Comparison of ENCODE assay signal across 18 cellular contexts in the genomic region with DNA sequence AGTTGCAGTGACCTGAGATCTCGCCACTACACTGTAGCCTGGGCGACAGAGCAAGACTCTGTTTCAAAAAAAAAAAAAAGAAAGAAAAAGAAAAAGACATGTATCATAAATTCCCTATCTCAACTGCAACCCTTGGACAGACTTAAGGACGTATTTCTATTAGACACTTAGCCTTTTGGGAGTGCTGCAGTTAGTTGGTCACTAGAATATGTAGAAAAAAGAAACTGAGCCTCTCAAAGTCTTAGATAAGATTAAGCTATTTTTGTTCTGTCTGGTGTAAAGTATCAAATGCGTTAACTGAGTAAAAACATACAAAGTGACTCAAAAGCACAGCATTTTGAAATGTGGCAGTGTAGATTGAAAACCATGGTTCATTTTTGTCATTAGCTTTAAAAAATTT. TPM values are rescaled to one million over a fixed set of nuclear protein-coding genes. Genes with fewer than 3 reads are reported as not detected.
DNase-seq lines count a peak whose midpoint lies in the region; ATAC-seq and TF ChIP-seq lines count a peak whose summit lies in the region.
"Had no signal": no experiment of that assay in that cellular context is flagged by ENCODE, and none has a peak within 500 bp of the region (broad histone marks: within the 10 kb centered on the region; RNA-seq: fewer than 3 reads in every experiment).

No MANE protein-coding gene starts in this region.

- H2AFZ ChIP-seq in fibroblast of lung (ENCODE audit: low read length) (no peak overlapping the region), mesenchymal stem cell (ENCODE audit: low read depth, low read length) (no peak overlapping the region)

- no peak overlapping the region for H3K18ac ChIP-seq in mesenchymal stem cell (ENCODE audit: low read depth in 1 of 2, low read length in 2 of 2)

- H3K79me1 ChIP-seq in mesenchymal stem cell (replicated peaks; ENCODE audit: low read length, poor library complexity, severe bottlenecking), result peaks cover 1% of the 10 kb centered on the region

- ATAC-seq in foreskin keratinocyte (no peak), HG02763 (IDR thresholded peaks at IDR 0.05; ENCODE audit: unreplicated experiment) (no peak), GM19395 (IDR thresholded peaks at IDR 0.05; ENCODE audit: unreplicated experiment) (no peak)
- ATAC-seq: activated T-helper 17 cell treated with anti-CD3 and anti-CD28 coated beads, Interleukin-2, amount 50 U/mL, for 72 hours; Panc1 had no signal

- no peak overlapping the region for H3K14ac ChIP-seq in mesenchymal stem cell (ENCODE audit: low read length in 2 of 2)

- DNase-seq in adrenal gland (no peak), fibroblast of lung (ENCODE audit: low read depth in 2 of 2) (peak in 1 of 2 donors; percentile 21), mesenchymal stem cell (peak; percentile 42), tibial nerve (ENCODE audit: low spot score in 2 of 2) (no peak), GM19240 (ENCODE audit: insufficient read length, low spot score) (no peak), foreskin keratinocyte (no peak)
- DNase-seq: activated CD4-positive, alpha-beta T cell treated with anti-CD3 and anti-CD28 coated beads, Interleukin-2, amount 10 ng/mL, durations not matched to agents 7 days and 5 days; CD4-positive, alpha-beta T cell; DMS 273 treated with DMSO at 0.1 percent for 48 hours; NCI-H187; NCI-H2227 treated with DMSO at 0.1 percent for 48 hours; T-helper 2 cell had no signal

- intact Hi-C loops in adrenal gland (cut with DNase I), result no loop called here

- H2BK15ac ChIP-seq in mesenchymal stem cell (ENCODE audit: low read depth, poor library complexity, severe bottlenecking), result no peak overlapping the region

- H3K4ac ChIP-seq in mesenchymal stem cell (ENCODE audit: low read depth in 1 of 2, low read length in 2 of 2), result no peak overlapping the region

- H3K9ac ChIP-seq in fibroblast of lung (ENCODE audit: insufficient read depth, low read length), result no peak overlapping the region
- H3K9ac ChIP-seq in mesenchymal stem cell (ENCODE audit: low read length), result peak overlapping the region; percentile 75

- no peak overlapping the region for H2BK12ac ChIP-seq in mesenchymal stem cell (ENCODE audit: low read length in 2 of 2)

- peaks cover 49% of the 10 kb centered on the region for H3K79me2 ChIP-seq in fibroblast of lung (ENCODE audit: control insufficient read depth, insufficient read depth, low read length)

- no peak overlapping the region for H3K4me3 ChIP-seq in adrenal gland
- no peak overlapping the region for H3K4me3 ChIP-seq in fibroblast of lung (replicated peaks in 1 of 4; ENCODE audit: control extremely low read depth in 1 of 4, insufficient read depth in 1 of 4, low read depth in 3 of 4, low read length in 4 of 4)
- H3K4me3 ChIP-seq in mesenchymal stem cell (ENCODE audit: insufficient read depth in 1 of 2, low read depth in 1 of 2, low read length in 2 of 2), result peak overlapping the region in 1 of 2 experiments; percentile 17
- H3K4me3 ChIP-seq in tibial nerve, result no peak overlapping the region
- H3K4me3 ChIP-seq: SJSA1, suprapubic skin had no signal

- H3K9me3 ChIP-seq in adrenal gland (replicated peaks in 1 of 3) (no peaks in the 10 kb centered on the region), fibroblast of lung (ENCODE audit: control insufficient read depth, insufficient read depth, low read depth, low read length) (no peaks in the 10 kb centered on the region), mesenchymal stem cell (ENCODE audit: control insufficient read depth, low read length) (no peaks in the 10 kb centered on the region), tibial nerve (no peaks in the 10 kb centered on the region)
- H3K9me3 ChIP-seq: SJSA1, suprapubic skin had no signal

- H3K36me3 ChIP-seq in adrenal gland (replicated peaks in 1 of 2), result no peaks in the 10 kb centered on the region
- no peaks in the 10 kb centered on the region for H3K36me3 ChIP-seq in fibroblast of lung (ENCODE audit: control insufficient read depth, insufficient read depth, low read length)
- no peaks in the 10 kb centered on the region for H3K36me3 ChIP-seq in mesenchymal stem cell (ENCODE audit: control insufficient read depth in 1 of 2, insufficient read depth in 2 of 2, low read depth in 1 of 2, low read length in 2 of 2)
- H3K36me3 ChIP-seq in tibial nerve, result peaks cover 0 to 9% (median 0%) of the 10 kb centered on the region in 3 donors
- H3K36me3 ChIP-seq: suprapubic skin had no signal

- H3K4me2 ChIP-seq in fibroblast of lung (ENCODE audit: extremely low read depth, insufficient read depth, low read length) (peak overlapping the region; percentile 46), mesenchymal stem cell (ENCODE audit: low read length, poor library complexity, severe bottlenecking) (no peak overlapping the region)

- no peak overlapping the region for H4K8ac ChIP-seq in mesenchymal stem cell (ENCODE audit: low read length)

- no peak overlapping the region for H2BK120ac ChIP-seq in mesenchymal stem cell (ENCODE audit: low read depth, low read length)

- no peaks in the 10 kb centered on the region for H3K27me3 ChIP-seq in adrenal gland
- H3K27me3 ChIP-seq in fibroblast of lung (ENCODE audit: control insufficient read depth, insufficient read depth, low read length), result no peaks in the 10 kb centered on the region
- H3K27me3 ChIP-seq in mesenchymal stem cell (ENCODE audit: control insufficient read depth in 1 of 2, insufficient read depth in 1 of 2, low read length in 2 of 2), result no peaks in the 10 kb centered on the region
- H3K27me3 ChIP-seq in tibial nerve, result no peaks in the 10 kb centered on the region
- H3K27me3 ChIP-seq in foreskin keratinocyte, result no peaks in the 10 kb centered on the region
- H3K27me3 ChIP-seq: SJSA1, suprapubic skin had no signal

- TF ChIP-seq CTCF in adrenal gland (IDR thresholded peaks at IDR 0.05), result no peak
- TF ChIP-seq CTCF in fibroblast of lung (conservative IDR thresholded peaks at IDR 0.05 in 1 of 2, IDR thresholded peaks at IDR 0.05 in 1 of 2; ENCODE audit: low read depth in 1 of 2, low read length in 2 of 2), result no peak
- TF ChIP-seq CTCF in tibial nerve (IDR thresholded peaks at IDR 0.05), result no peak
- TF ChIP-seq CTCF in foreskin keratinocyte (conservative IDR thresholded peaks at IDR 0.05), result no peak

- no peak for TF ChIP-seq EP300 in tibial nerve (IDR thresholded peaks at IDR 0.05)

- H2AK5ac ChIP-seq in mesenchymal stem cell (ENCODE audit: low read length, severe bottlenecking), result no peak overlapping the region

- H4K91ac ChIP-seq in mesenchymal stem cell (ENCODE audit: low read length), result no peak overlapping the region

- H3K27ac ChIP-seq in adrenal gland (peak overlapping the region in 4 of 5 donors; percentile 8 to 58 (median 28)), fibroblast of lung (ENCODE audit: insufficient read depth, low read length) (no peak overlapping the region), mesenchymal stem cell (ENCODE audit: low read length, poor library complexity, severe bottlenecking) (no peak overlapping the region), tibial nerve (peak overlapping the region in 3 of 4 donors; percentile 21 to 62 (median 43)), foreskin keratinocyte (no peak overlapping the region)
- H3K27ac ChIP-seq: SJSA1, suprapubic skin had no signal

- H3K4me1 ChIP-seq in adrenal gland (replicated peaks in 1 of 2), result peaks cover 12 to 46% of the 10 kb centered on the region in 2 donors
- H3K4me1 ChIP-seq in fibroblast of lung (ENCODE audit: control insufficient read depth, extremely low read depth, insufficient read depth, low read length), result no peaks in the 10 kb centered on the region
- H3K4me1 ChIP-seq in mesenchymal stem cell (ENCODE audit: control insufficient read depth, insufficient read depth, low read depth, low read length), result peaks cover 5% of the 10 kb centered on the region
- peaks cover 0 to 62% (median 3%) of the 10 kb centered on the region in 4 donors for H3K4me1 ChIP-seq in tibial nerve
- H3K4me1 ChIP-seq in foreskin keratinocyte, result peaks cover 19% of the 10 kb centered on the region
- H3K4me1 ChIP-seq: SJSA1 had no signal

- no peak overlapping the region for H2BK5ac ChIP-seq in mesenchymal stem cell (ENCODE audit: low read depth, low read length, poor library complexity, severe bottlenecking)

- H3K23ac ChIP-seq in mesenchymal stem cell (ENCODE audit: low read length in 2 of 2), result no peak overlapping the region

- TF ChIP-seq POLR2A in adrenal gland (IDR thresholded peaks at IDR 0.05) (no peak), tibial nerve (IDR thresholded peaks at IDR 0.05) (no peak)

- H4K20me1 ChIP-seq in fibroblast of lung (ENCODE audit: control insufficient read depth, extremely low read depth, insufficient read depth, low read length), result no peaks in the 10 kb centered on the region

- WGBS in adrenal gland, 4 donors, result 47 to 59% (median 54%) methylated on average over 4 of the region's 4 CpGs
- WGBS in mesenchymal stem cell, result 56% methylated on average over 2 of the region's 4 CpGs
- WGBS in tibial nerve, 2 donors, result 54 to 72% methylated on average over 4 of the region's 4 CpGs

RNA-seq across cellular contexts. Expression of gene NBEAL1, which starts 7.3 kb away (rescaled TPM):
- total RNA-seq in adrenal gland (10 to 100 TPM; 18.6 to 55.3 (median 29.5) TPM), fibroblast of lung (38.0 and 55.7 TPM in 2 replicates), tibial nerve (10 to 100 TPM; 33.3 to 51.6 (median 48.4) TPM), foreskin keratinocyte (16.3 and 18.5 TPM in 2 replicates)
- polyA plus RNA-seq in adrenal gland (1 to 10 TPM; 5.0 to 7.3 (median 7.3) TPM), fibroblast of lung (7.3 and 14.8 TPM in 2 replicates), foreskin keratinocyte (2.8 and 2.9 TPM in 2 replicates)
- 4.3 and 6.5 TPM in 2 replicates for polyA plus RNA-seq in fibroblast of lung (2012)
- polyA minus RNA-seq in fibroblast of lung (ENCODE audit: low replicate concordance), result 7.0 and 7.1 TPM in 2 replicates
- 13.0 TPM for polyA plus RNA-seq in mesenchymal stem cell (2013, experiment 1 of 2)
- polyA plus RNA-seq in mesenchymal stem cell (2013, experiment 2 of 2), result 13.4 TPM

Comparison
In these comparisons a context has a peak if more than half of its experiments do, and no peak if none do; other contexts are left out.
1. H3K27ac ChIP-seq: peak in adrenal gland (4 of 5) and tibial nerve (3 of 4); none in fibroblast of lung (single experiment), mesenchymal stem cell (single experiment) and foreskin keratinocyte (single experiment).